Comparison of ENCODE assay signal across 31 cellular contexts in genomic region chr2:73366060-73366459, GRCh38. TPM values are rescaled to one million over a fixed set of nuclear protein-coding genes. Genes with fewer than 3 reads are reported as not detected.
DNase-seq lines count a peak whose midpoint lies in the region; ATAC-seq, FAIRE-seq and TF ChIP-seq lines count a peak whose summit lies in the region.
"Had no signal": no experiment of that assay in that cellular context is flagged by ENCODE, and none has a peak within 500 bp of the region (broad histone marks: within the 10 kb centered on the region; RNA-seq: fewer than 3 reads in every experiment).

No MANE protein-coding gene starts in this region.

- DNase-seq in bronchial epithelial cell (ENCODE audit: low read depth) (peak; percentile 11), left colon (no peak), mucosa of descending colon (no peak), inferior parietal cortex (ENCODE audit: extremely low spot score) (no peak), HEK293T (ENCODE audit: extremely low spot score) (no peak)
- DNase-seq: 8988T; ACHN; AML-193; BE2C; C1 segment of cervical spinal cord; Caco-2; Calu3; CD4-positive, alpha-beta memory T cell; CD4-positive, alpha-beta T cell; CD4-positive, CD25-positive, alpha-beta regulatory T cell; CD8-positive, alpha-beta memory T cell; CD8-positive, alpha-beta T cell; COR-L47; DMS 273 treated with DMSO at 0.1 percent for 48 hours; DMS153; DMS53; DMS79; DMS79 treated with DMSO at 0.1 percent for 48 hours; DND-41; EL had no signal

- H3K36me3 ChIP-seq in bronchial epithelial cell (ENCODE audit: control insufficient read depth, insufficient read depth, low read length) (no peaks in the 10 kb centered on the region), mucosa of descending colon (ENCODE audit: low read depth) (no peaks in the 10 kb centered on the region)
- H3K36me3 ChIP-seq: BE2C; BLaER1; BLaER1 treated with 17β-estradiol and CSF1 and Interleukin-3, amounts not matched to agents 10 nM and 100 nM had no signal

- TF ChIP-seq CTCF in bronchial epithelial cell (IDR thresholded peaks at IDR 0.05; ENCODE audit: insufficient read depth, low read length, severe bottlenecking) (no peak), mucosa of descending colon (IDR thresholded peaks at IDR 0.05) (no peak)

- peaks cover 3% of the 10 kb centered on the region for H3K27me3 ChIP-seq in bronchial epithelial cell (ENCODE audit: control insufficient read depth, insufficient read depth, low read length)
- H3K27me3 ChIP-seq: BE2C; BLaER1; BLaER1 treated with 17β-estradiol and CSF1 and Interleukin-3, amounts not matched to agents 10 nM and 100 nM had no signal

- H3K4me3 ChIP-seq in bronchial epithelial cell (ENCODE audit: low read depth, low read length) (no peak overlapping the region), mucosa of descending colon (no peak overlapping the region)
- H3K4me3 ChIP-seq: A549; BLaER1; BLaER1 treated with 17β-estradiol and CSF1 and Interleukin-3, amounts not matched to agents 10 nM and 100 nM had no signal

- POLR2A ChIA-PET in HEK293T (lab: Yijun Ruan, JAX), result no interaction called here

- no peak for FAIRE-seq in bronchial epithelial cell (lab: Jason Lieb, UNC)
- FAIRE-seq: A204.1, A549, D721Med had no signal

- CTCF ChIA-PET in HEK293T (lab: Yijun Ruan, JAX), result no interaction called here

- H3K4me1 ChIP-seq in mucosa of descending colon (ENCODE audit: low read depth), result no peaks in the 10 kb centered on the region
- H3K4me1 ChIP-seq: A549, BE2C, BLaER1, Caco-2 had no signal

- intact Hi-C loops in left colon (cut with DNase I, micrococcal nuclease) (no loop called here), mucosa of descending colon (cut with DNase I, micrococcal nuclease) (no loop called here)

- peak; percentile 74 for ATAC-seq in left colon
- peak; percentile 53 for ATAC-seq in mucosa of descending colon
- ATAC-seq in GM18517 (IDR thresholded peaks at IDR 0.05; ENCODE audit: unreplicated experiment), result no peak
- ATAC-seq: A549; CD8-positive, alpha-beta T cell had no signal

- no peaks in the 10 kb centered on the region for H3K9me3 ChIP-seq in mucosa of descending colon
- H3K9me3 ChIP-seq: BE2C, Caco-2 had no signal

TF ChIP-seq in HEK293T, 16 proteins besides CTCF, POLR2A, EP300 and RAD21:
- TF ChIP-seq FOXK2 (IDR thresholded peaks at IDR 0.05), result no peak
- TF ChIP-seq TARDBP (IDR thresholded peaks at IDR 0.05), result no peak
TF ChIP-seq in HEK293T: peak in this region for 0.

RNA-seq across cellular contexts. Expression of gene ALMS1, which starts 19.6 kb away (rescaled TPM):
- total RNA-seq in bronchial epithelial cell (7.4 and 7.9 TPM in 2 replicates), left colon (10 to 100 TPM; 11.2 to 14.8 TPM), mucosa of descending colon (10 to 100 TPM; 18.3 to 26.6 (median 21.5) TPM)
